In the genomic region with DNA sequence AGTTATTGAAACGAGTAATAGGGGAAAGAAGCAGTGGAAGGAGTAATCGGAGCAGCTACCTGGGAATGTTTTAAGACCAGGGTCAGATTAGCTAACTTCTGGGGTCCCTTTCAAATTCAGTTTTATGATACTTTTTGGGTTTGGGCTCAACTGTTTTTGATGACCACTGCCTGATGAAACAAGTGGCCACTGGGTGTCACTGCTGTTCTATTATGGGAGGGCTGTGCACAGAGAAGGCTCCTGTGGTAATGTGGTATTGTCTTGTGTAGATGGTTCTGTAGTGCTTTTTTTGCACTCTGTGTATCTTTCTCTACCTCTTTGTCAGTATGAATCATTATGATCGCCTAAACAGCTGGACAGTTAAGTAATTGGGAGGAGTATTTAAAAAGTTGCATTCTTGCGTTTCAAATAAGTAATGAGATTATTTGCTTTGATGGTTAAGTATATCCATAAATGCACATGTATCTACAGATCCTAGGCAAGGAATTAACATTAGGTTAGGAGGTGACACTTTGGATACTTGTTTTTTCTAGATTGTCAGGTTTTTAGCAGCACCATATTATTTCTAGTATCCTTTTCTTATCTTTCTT, we compare ENCODE assay signal across 8 cellular contexts.
A peak's percentile ranks its signal among the peaks of the same experiment; 100 is the strongest.
DNase-seq lines count a peak whose midpoint lies in the region; ATAC-seq and TF ChIP-seq lines count a peak whose summit lies in the region.

No MANE protein-coding gene starts in this region.

- H3K36me3 Mint-ChIP-seq in chondrocyte (ENCODE audit: low read depth) = no peaks in the 10 kb centered on the region

- no peaks in the 10 kb centered on the region for H3K9me3 Mint-ChIP-seq in chondrocyte (ENCODE audit: low read depth)

- H3K27me3 Mint-ChIP-seq in chondrocyte (ENCODE audit: low read depth) = peaks cover 5% of the 10 kb centered on the region

- TF ChIP-seq CTCF in chondrocyte (IDR thresholded peaks at IDR 0.05) = peak; percentile 90

- intact Hi-C loops in left colon (cut with DNase I, micrococcal nuclease) = no loop called here

- peak; percentile 74 for DNase-seq in activated CD4-positive, alpha-beta T cell treated with anti-CD3 and anti-CD28 coated beads for 48 hours
- DNase-seq in activated CD4-positive, alpha-beta T cell treated with anti-CD3 and anti-CD28 coated beads, Interleukin-2, amount 50 U/mL, for 1 hour = no peak
- DNase-seq in H4 (ENCODE audit: low spot score) (peak; percentile 81), RPMI7951 (ENCODE audit: low read depth) (peak; percentile 80), chondrocyte (ENCODE audit: low spot score) (no peak), left colon (peak in 1 of 2 donors; percentile 45)
- DNase-seq in Jurkat, Clone E6-1 (ENCODE audit: low read depth, low spot score) = peak; percentile 30
- DNase-seq in stimulated activated CD8-positive, alpha-beta memory T cell treated with anti-CD3 and anti-CD28 coated beads, Interleukin-4, amount 100 ng/mL, for 48 hours = peak; percentile 67

- peak; percentile 56 for ATAC-seq in left colon

- H3K4me1 Mint-ChIP-seq in chondrocyte (ENCODE audit: low read depth) = no peaks in the 10 kb centered on the region

- no peak overlapping the region for H3K27ac Mint-ChIP-seq in chondrocyte (ENCODE audit: unreplicated experiment)

- H3K4me3 ChIP-seq in Jurkat, Clone E6-1 (ENCODE audit: low read length) = no peak overlapping the region

- no peak overlapping the region for H3K4me3 Mint-ChIP-seq in chondrocyte (ENCODE audit: unreplicated experiment)

Comparison
In these comparisons a context has a peak if more than half of its experiments do, and no peak if none do; other contexts are left out.
1. DNase-seq: peak in activated CD4-positive, alpha-beta T cell treated with anti-CD3 and anti-CD28 coated beads for 48 hours (single experiment), H4 (single experiment), Jurkat, Clone E6-1 (single experiment), RPMI7951 (single experiment) and stimulated activated CD8-positive, alpha-beta memory T cell treated with anti-CD3 and anti-CD28 coated beads, Interleukin-4, amount 100 ng/mL, for 48 hours (single experiment); none in activated CD4-positive, alpha-beta T cell treated with anti-CD3 and anti-CD28 coated beads, Interleukin-2, amount 50 U/mL, for 1 hour (single experiment) and chondrocyte (single experiment).